Comparison of ENCODE assay signal across 6 cellular contexts in genomic region chr17:74760404-74761105, GRCh38. TPM values are rescaled to one million over a fixed set of nuclear protein-coding genes. Genes with fewer than 3 reads are reported as not detected.
DNase-seq lines count a peak whose midpoint lies in the region; FAIRE-seq and TF ChIP-seq lines count a peak whose summit lies in the region.
"Had no signal": no experiment of that assay in that cellular context is flagged by ENCODE, and none has a peak within 500 bp of the region (broad histone marks: within the 10 kb centered on the region; RNA-seq: fewer than 3 reads in every experiment).

No MANE protein-coding gene starts in this region.

- H3F3A ChIP-seq in PC-9 (ENCODE audit: insufficient read depth, low read depth) (peaks cover 5% of the 10 kb centered on the region; the same call in 1 of the 2 replicates), smooth muscle cell (ENCODE audit: low read depth) (no peaks in the 10 kb centered on the region)

- H3K56ac ChIP-seq in H1 (replicated peaks; ENCODE audit: insufficient read length, low read depth, low read length) = no peak overlapping the region

- H4K91ac ChIP-seq in H1 (replicated peaks; ENCODE audit: insufficient read length, low read length) = peak overlapping the region; percentile 88

- WGBS in H1 (ENCODE audit: extremely low coverage in 1 of 2, insufficient coverage in 1 of 2, insufficient read length in 1 of 2, insufficient replicate concordance in 2 of 2, low coverage in 1 of 2, low lambda C conversion rate in 2 of 2, missing lambda C conversion rate in 1 of 2), 2 experiments = 60% methylated on average over 6 of the region's 7 CpGs; no CpG with 5 or more reads in 1 of the 2 experiments
- WGBS in smooth muscle cell (ENCODE audit: low lambda C conversion rate) = 64% methylated on average over 7 of the region's 7 CpGs

- H2BK15ac ChIP-seq in H1 (ENCODE audit: low read length) = peak overlapping the region; percentile 97; the same call in 1 of the 2 replicates

- BruUV-seq in PC-9 (replicated peaks; lab: Mats Ljungman, UMichigan) = TSS peak; percentile 27

- H3K79me2 ChIP-seq in PC-9 (ENCODE audit: low read depth) (peaks cover 29% of the 10 kb centered on the region), H1 (ENCODE audit: control insufficient read depth in 1 of 2, insufficient read depth in 2 of 2, low read length in 2 of 2) (peaks cover 0 to 56% of the 10 kb centered on the region in 2 experiments; a peak in 2 of 4 replicates), smooth muscle cell (ENCODE audit: low read depth) (peaks cover 4% of the 10 kb centered on the region)

- FAIRE-seq in H1 (lab: Jason Lieb, UNC) = no peak

- POLR2A ChIA-PET in PC-9 (lab: Charles Lee; ENCODE audit: unreplicated experiment) = interaction anchor here (1.7 kb wide), 1 partner anchor 11 kb away, joined by 7 read pairs; no protein-coding TSS in a partner anchor
- POLR2A ChIA-PET in H1 (lab: Charles Lee; ENCODE audit: partially characterized antibody) = interaction anchor here (0.9 to 6.5 kb wide), 6 partner anchors 9 to 19 kb away, joined by 3 to 70 read pairs (median 12); partner anchors contain the start of genes NAT9 and NHERF1

- peak overlapping the region; percentile 66 for H3K27ac ChIP-seq in PC-9
- H3K27ac ChIP-seq in H1 (ENCODE audit: low read depth, low read length) = peak overlapping the region; percentile 70
- peak overlapping the region; percentile 59 for H3K27ac ChIP-seq in smooth muscle cell (ENCODE audit: low read depth)

- intact Hi-C loops in PC-9 (cut with micrococcal nuclease; ENCODE audit: unreplicated experiment) = loop anchor here (1.0 kb wide), 1 partner anchor 9 kb away; no protein-coding TSS in a partner anchor

- peak overlapping the region; percentile 85 for H4K5ac ChIP-seq in H1 (ENCODE audit: insufficient read length, low read depth, low read length)

- DNase-seq in PC-9 (peak in 1 of 2 experiments; percentile 60), H1 (ENCODE audit: low read depth in 1 of 2, low spot score in 2 of 2) (no peak), smooth muscle cell (lab: John Stamatoyannopoulos, UW; ENCODE audit: unreplicated experiment) (no peak), hepatic stellate cell (ENCODE audit: low spot score) (no peak), NCI-H774 (lab: John Stamatoyannopoulos, UW) (no peak)
- DNase-seq: activated CD4-positive, alpha-beta T cell treated with anti-CD3 and anti-CD28 coated beads, Interleukin-2, amount 50 U/mL, for 4 hours had no signal

- peak overlapping the region; percentile 25 for H2BK120ac ChIP-seq in H1 (replicated peaks; ENCODE audit: low read depth, low read length)

- H3K9ac ChIP-seq in H1 (replicated peaks in 1 of 4; ENCODE audit: extremely low read depth in 1 of 4, low read depth in 3 of 4, low read length in 3 of 4) = peak overlapping the region in 2 of 4 experiments; percentile 29 to 34; a peak in 4 of 7 replicates
- H3K9ac ChIP-seq in smooth muscle cell (ENCODE audit: low read depth) = no peak overlapping the region

- H2BK5ac ChIP-seq in H1 (ENCODE audit: low read depth, low read length) = peak overlapping the region; percentile 73

- H3K23me2 ChIP-seq in H1 (ENCODE audit: low read depth, low read length) = no peaks in the 10 kb centered on the region

- H3K79me1 ChIP-seq in H1 (ENCODE audit: low read depth, low read length) = peaks cover 21% of the 10 kb centered on the region

- TF ChIP-seq CTCF in PC-9 (conservative IDR thresholded peaks at IDR 0.05) (no peak), H1 (IDR thresholded peaks at IDR 0.05; ENCODE audit: control extremely low read depth in 1 of 3, insufficient read depth in 1 of 3, low read depth in 1 of 3, low read length in 3 of 3) (no peak), smooth muscle cell (IDR thresholded peaks at IDR 0.05; ENCODE audit: borderline replicate concordance, insufficient read depth, poor library complexity, severe bottlenecking) (no peak)

- peaks cover 9% of the 10 kb centered on the region for H4K20me1 ChIP-seq in PC-9 (ENCODE audit: insufficient read depth)
- H4K20me1 ChIP-seq in H1 (replicated peaks in 1 of 2; ENCODE audit: control insufficient read depth in 1 of 2, insufficient read depth in 2 of 2, low read length in 2 of 2) = peaks cover 3 to 14% of the 10 kb centered on the region in 2 experiments
- H4K20me1 ChIP-seq in smooth muscle cell (ENCODE audit: low read depth) = no peaks in the 10 kb centered on the region

- TF ChIP-seq POLR2A in H1 (IDR thresholded peaks at IDR 0.05; ENCODE audit: control extremely low read depth in 1 of 2, low read depth in 2 of 2, low read length in 2 of 2) = no peak

- H2AFZ ChIP-seq in PC-9 (no peak overlapping the region), H1 (ENCODE audit: low read length) (no peak overlapping the region), smooth muscle cell (ENCODE audit: low read depth) (no peak overlapping the region)

- peaks cover 50% of the 10 kb centered on the region for H3K4me1 ChIP-seq in PC-9 (replicated peaks; ENCODE audit: insufficient read depth)
- peaks cover 10 to 70% (median 52%) of the 10 kb centered on the region in 4 experiments for H3K4me1 ChIP-seq in H1 (replicated peaks in 1 of 4; ENCODE audit: control insufficient read depth in 3 of 4, insufficient read depth in 4 of 4, low read length in 3 of 4)
- H3K4me1 ChIP-seq in smooth muscle cell (ENCODE audit: low read depth) = peaks cover 61% of the 10 kb centered on the region

- H3K4me2 ChIP-seq in PC-9 (peak overlapping the region; percentile 81), H1 (ENCODE audit: insufficient read depth in 1 of 2, low read depth in 2 of 2, low read length in 2 of 2) (peak overlapping the region; percentile 46 to 59), smooth muscle cell (peak overlapping the region; percentile 68)

- no peak overlapping the region for H3K23ac ChIP-seq in H1 (ENCODE audit: insufficient read length)

- H3K27me3 ChIP-seq in PC-9 (ENCODE audit: insufficient read depth, low read depth) (no peaks in the 10 kb centered on the region), H1 (replicated peaks in 1 of 4; ENCODE audit: control insufficient read depth in 3 of 4, extremely low read depth in 1 of 4, insufficient read depth in 3 of 4, low read length in 3 of 4) (no peaks in the 10 kb centered on the region), smooth muscle cell (ENCODE audit: low read depth) (no peaks in the 10 kb centered on the region)

- CTCF ChIA-PET in PC-9 (lab: Charles Lee) = interaction anchor here (0.6 to 1.8 kb wide), 5 partner anchors 10 to 606 kb away, joined by 3 to 6 read pairs (median 3); a partner anchor contains a TSS
- CTCF ChIA-PET in H1 (lab: Charles Lee; ENCODE audit: partially characterized antibody) = interaction anchor here (1.2 to 15.7 kb wide), 6 partner anchors 10 to 31 kb away, joined by 3 to 231 read pairs (median 49); partner anchors contain the start of genes NAT9 and RAB37

- 0 out of 2 replicates have a peak overlapping the region, but pooled peaks have one; percentile 41 for H4K8ac ChIP-seq in H1 (ENCODE audit: extremely low read depth, insufficient read depth, low read length)

- no peak for TF ChIP-seq RAD21 in H1 (IDR thresholded peaks at IDR 0.05 in 1 of 2, conservative IDR thresholded peaks at IDR 0.05 in 1 of 2; ENCODE audit: low read depth in 2 of 2, low read length in 2 of 2)

- no peaks in the 10 kb centered on the region for H3K36me3 ChIP-seq in PC-9 (ENCODE audit: low read depth)
- H3K36me3 ChIP-seq in H1 (ENCODE audit: control insufficient read depth in 2 of 4, insufficient read depth in 4 of 4, low read length in 3 of 4) = peaks cover 0 to 4% (median 0%) of the 10 kb centered on the region in 4 experiments; a peak in 1 of 8 replicates
- H3K36me3 ChIP-seq in smooth muscle cell (ENCODE audit: low read depth) = no peaks in the 10 kb centered on the region

- H3K18ac ChIP-seq in H1 (ENCODE audit: extremely low read depth, low read length) = peak overlapping the region; percentile 34

- H3K9me2 ChIP-seq in PC-9 (ENCODE audit: insufficient read depth) = no peaks in the 10 kb centered on the region

- H3K4ac ChIP-seq in H1 (replicated peaks; ENCODE audit: insufficient read length, low read depth, low read length) = peak overlapping the region; percentile 80

- H3K4me3 ChIP-seq in PC-9 (peak overlapping the region; percentile 27; the same call in 1 of the 2 replicates), H1 (ENCODE audit: extremely low read depth in 1 of 4, insufficient read depth in 2 of 4, low read depth in 3 of 4, low read length in 4 of 4) (peak overlapping the region in 2 of 4 experiments; percentile 29 to 36; a peak in 4 of 8 replicates), smooth muscle cell (no peak overlapping the region)

- H3K14ac ChIP-seq in H1 (ENCODE audit: insufficient read length) = no peak overlapping the region

- peak overlapping the region; percentile 68; the same call in 1 of the 2 replicates for H2BK12ac ChIP-seq in H1 (ENCODE audit: low read depth, low read length)

- H3K9me3 ChIP-seq in PC-9 (ENCODE audit: insufficient read depth, low read depth) (no peaks in the 10 kb centered on the region), H1 (ENCODE audit: insufficient read depth in 2 of 2, low read depth in 1 of 2, low read length in 1 of 2) (no peaks in the 10 kb centered on the region), smooth muscle cell (replicated peaks; ENCODE audit: low read depth) (no peaks in the 10 kb centered on the region)

- peak overlapping the region; percentile 85; the same call in 1 of the 2 replicates for H2AK5ac ChIP-seq in H1 (ENCODE audit: low read depth, low read length)

- no peak for TF ChIP-seq EP300 in H1 (IDR thresholded peaks at IDR 0.05; ENCODE audit: borderline replicate concordance in 1 of 2, low read depth in 2 of 2, low read length in 2 of 2)

- H2BK20ac ChIP-seq in H1 (ENCODE audit: low read length) = peak overlapping the region; percentile 92

RNA-seq across cellular contexts. Expression of gene NHERF1, which starts 12.1 kb away (rescaled TPM):
- total RNA-seq in PC-9 (2021) (83.6 and 105 TPM in 2 replicates), smooth muscle cell (12.4 and 23.2 TPM in 2 replicates)
- total RNA-seq in H1 (2021; fragmentation: NEBNext Ultra II Directional; extraction: Animal tissue kit (Norgen Biotek cat#: 25700)) = 91.3 and 92.9 TPM in 2 replicates
- polyA plus RNA-seq in H1 (2011; rRNA removed) (99.2 and 140 TPM in 2 replicates), smooth muscle cell (31.9 and 38.8 TPM in 2 replicates)
- 107 TPM for polyA plus RNA-seq in H1 (2011; cell fraction: cytosol; rRNA removed)
- polyA plus RNA-seq in H1 (2011; cell fraction: nucleus; rRNA removed) = 85.0 TPM
- polyA plus RNA-seq in H1 (2012, experiment 1 of 2) = 74.7 to 102 TPM (median 92.8 TPM) in 4 replicates
- 128 TPM for polyA plus RNA-seq in H1 (2012, experiment 2 of 2)
- 121 TPM for polyA plus RNA-seq in H1 (2013, experiment 1 of 2)
- polyA plus RNA-seq in H1 (2013, experiment 2 of 2) = 130 TPM
- polyA minus RNA-seq in H1 (2011; rRNA and poly(A)+ RNA removed) = 57.8 and 78.7 TPM in 2 replicates
- polyA minus RNA-seq in H1 (2011; cell fraction: cytosol; rRNA and poly(A)+ RNA removed) = 43.7 TPM
- polyA minus RNA-seq in H1 (2011; cell fraction: nucleus; rRNA and poly(A)+ RNA removed) = 26.3 TPM

RNA-seq across cellular contexts. Expression of gene NAT9, which starts 15.6 kb away (rescaled TPM):
- total RNA-seq in PC-9 (2021) = 31.5 and 37.6 TPM in 2 replicates
- total RNA-seq in H1 (2021; fragmentation: NEBNext Ultra II Directional; extraction: Animal tissue kit (Norgen Biotek cat#: 25700)) = 40.6 and 42.7 TPM in 2 replicates
- 32.3 and 42.4 TPM in 2 replicates for polyA plus RNA-seq in H1 (2011; rRNA removed)
- polyA plus RNA-seq in H1 (2011; cell fraction: cytosol; rRNA removed) = 67.6 TPM
- polyA plus RNA-seq in H1 (2011; cell fraction: nucleus; rRNA removed) = 198 TPM
- polyA plus RNA-seq in H1 (2012, experiment 1 of 2) = 49.1 to 72.7 TPM (median 58.9 TPM) in 4 replicates
- polyA plus RNA-seq in H1 (2012, experiment 2 of 2) = 32.4 TPM
- polyA plus RNA-seq in H1 (2013, experiment 1 of 2) = 28.5 TPM
- 24.6 TPM for polyA plus RNA-seq in H1 (2013, experiment 2 of 2)
- polyA minus RNA-seq in H1 (2011; rRNA and poly(A)+ RNA removed) = 39.6 and 41.7 TPM in 2 replicates
- 18.8 TPM for polyA minus RNA-seq in H1 (2011; cell fraction: cytosol; rRNA and poly(A)+ RNA removed)
- 50.9 TPM for polyA minus RNA-seq in H1 (2011; cell fraction: nucleus; rRNA and poly(A)+ RNA removed)
- 21.4 and 23.5 TPM in 2 replicates for total RNA-seq in smooth muscle cell
- 42.5 and 48.3 TPM in 2 replicates for polyA plus RNA-seq in smooth muscle cell

RNA-seq across cellular contexts. Expression of gene RAB37, which starts 23.5 kb away (rescaled TPM):
- total RNA-seq in PC-9 (2021) = not detected in 2 replicates
- 5.2 and 5.5 TPM in 2 replicates for total RNA-seq in H1 (2021; fragmentation: NEBNext Ultra II Directional; extraction: Animal tissue kit (Norgen Biotek cat#: 25700))
- polyA plus RNA-seq in H1 (2011; rRNA removed) = 6.1 and 6.6 TPM in 2 replicates
- 9.7 TPM for polyA plus RNA-seq in H1 (2011; cell fraction: cytosol; rRNA removed)
- polyA plus RNA-seq in H1 (2011; cell fraction: nucleus; rRNA removed) = 13.3 TPM
- 5.0 to 7.8 TPM (median 6.5 TPM) in 4 replicates for polyA plus RNA-seq in H1 (2012, experiment 1 of 2)
- polyA plus RNA-seq in H1 (2012, experiment 2 of 2) = 4.2 TPM
- polyA plus RNA-seq in H1 (2013, experiment 1 of 2) = 6.1 TPM
- polyA plus RNA-seq in H1 (2013, experiment 2 of 2) = 5.8 TPM
- 4.4 and 12.4 TPM in 2 replicates for polyA minus RNA-seq in H1 (2011; rRNA and poly(A)+ RNA removed)
- 7.9 TPM for polyA minus RNA-seq in H1 (2011; cell fraction: cytosol; rRNA and poly(A)+ RNA removed)
- polyA minus RNA-seq in H1 (2011; cell fraction: nucleus; rRNA and poly(A)+ RNA removed) = 2.7 TPM
- total RNA-seq in smooth muscle cell = not detected in 2 replicates
- polyA plus RNA-seq in smooth muscle cell = 0.16 TPM in 1 of 2 replicates, not detected in the other

RNA-seq across cellular contexts. Expression of gene CD300LF, which starts 47.8 kb away (rescaled TPM):
- total RNA-seq in PC-9 (2021) (not detected in 2 replicates), smooth muscle cell (not detected in 2 replicates)
- total RNA-seq in H1 (2021; fragmentation: NEBNext Ultra II Directional; extraction: Animal tissue kit (Norgen Biotek cat#: 25700)) = not detected in 2 replicates
- polyA plus RNA-seq in H1 (2011; rRNA removed) (not detected in 2 replicates), smooth muscle cell (not detected in 2 replicates)
- not detected for polyA plus RNA-seq in H1 (2011; cell fraction: cytosol; rRNA removed)
- not detected for polyA plus RNA-seq in H1 (2011; cell fraction: nucleus; rRNA removed)
- polyA plus RNA-seq in H1 (2012, experiment 1 of 2) = not detected in 4 replicates
- not detected for polyA plus RNA-seq in H1 (2012, experiment 2 of 2)
- not detected for polyA plus RNA-seq in H1 (2013, experiment 1 of 2)
- polyA plus RNA-seq in H1 (2013, experiment 2 of 2) = not detected
- not detected in 2 replicates for polyA minus RNA-seq in H1 (2011; rRNA and poly(A)+ RNA removed)
- polyA minus RNA-seq in H1 (2011; cell fraction: cytosol; rRNA and poly(A)+ RNA removed) = not detected
- polyA minus RNA-seq in H1 (2011; cell fraction: nucleus; rRNA and poly(A)+ RNA removed) = not detected
